14 cellular contexts compared by ENCODE assay signal in genomic region chr5:173395257-173395932, GRCh38.
DNase-seq lines count a peak whose midpoint lies in the region; ATAC-seq and TF ChIP-seq lines count a peak whose summit lies in the region.
"Had no signal": no experiment of that assay in that cellular context is flagged by ENCODE, and none has a peak within 500 bp of the region (broad histone marks: within the 10 kb centered on the region; RNA-seq: fewer than 3 reads in every experiment).

No MANE protein-coding gene starts in this region.

- H3K36me3 Mint-ChIP-seq in activated naive CD8-positive, alpha-beta T cell treated with anti-CD3 and anti-CD28 coated beads, Interleukin-2, amount 50 U/mL, for 24 hours (ENCODE audit: low read depth) = no peaks in the 10 kb centered on the region

- DNase-seq in AG20443 (ENCODE audit: low spot score) = peak; percentile 87
- DNase-seq in coronary artery (ENCODE audit: low spot score) = peak; percentile 62
- peak; percentile 56 for DNase-seq in myocyte (ENCODE audit: low read depth)
- DNase-seq in activated naive CD8-positive, alpha-beta T cell treated with anti-CD3 and anti-CD28 coated beads, Interleukin-2, amount 50 U/mL, for 24 hours = no peak
- DNase-seq in stimulated activated CD4-positive, alpha-beta T cell treated with anti-CD3 and anti-CD28 coated beads, Interleukin-2, amount 100 ng/mL, for 48 hours = no peak
- DNase-seq in cerebellar nuclear complex (lab: John Stamatoyannopoulos, UW) = no peak
- no peak for DNase-seq in esophagus muscularis mucosa (ENCODE audit: extremely low spot score)
- DNase-seq: activated CD8-positive, alpha-beta T cell treated with anti-CD3 and anti-CD28 coated beads, Interleukin-2, amount 10 ng/mL, durations not matched to agents 7 days and 5 days; NCI-H187 treated with DMSO at 0.1 percent for 48 hours; SHP77 treated with DMSO at 0.1 percent for 48 hours; stimulated activated CD4-positive, alpha-beta T cell treated with anti-CD3 and anti-CD28 coated beads, Interleukin-2, amount 100 ng/mL, for 24 hours had no signal

- H3K4me3 ChIP-seq in coronary artery (no peak overlapping the region), esophagus muscularis mucosa (no peak overlapping the region)
- H3K4me3 ChIP-seq: heart left ventricle had no signal

- peak; percentile 9; the same call in 1 of the 2 replicates for TF ChIP-seq RAD21 in Ishikawa (IDR thresholded peaks at IDR 0.05; ENCODE audit: low read depth)

- no peak overlapping the region for H3K4me3 Mint-ChIP-seq in activated naive CD8-positive, alpha-beta T cell treated with anti-CD3 and anti-CD28 coated beads, Interleukin-2, amount 50 U/mL, for 24 hours
- H3K4me3 Mint-ChIP-seq: activated CD8-positive, alpha-beta T cell treated with anti-CD3 and anti-CD28 coated beads, Interleukin-2, amount 10 ng/mL, durations not matched to agents 7 days and 5 days; nephron had no signal

- TF ChIP-seq EP300 in Ishikawa (IDR thresholded peaks at IDR 0.05; ENCODE audit: borderline replicate concordance) (no peak), esophagus muscularis mucosa (IDR thresholded peaks at IDR 0.05) (no peak)

- WGBS in esophagus muscularis mucosa = 58% methylated on average over 6 of the region's 6 CpGs

- intact Hi-C loops in esophagus muscularis mucosa (cut with DNase I) = no loop called here

- H3K4me1 ChIP-seq in esophagus muscularis mucosa = peaks cover 0 to 4% (median 0%) of the 10 kb centered on the region in 4 donors

- no peak overlapping the region for H3K27ac Mint-ChIP-seq in activated naive CD8-positive, alpha-beta T cell treated with anti-CD3 and anti-CD28 coated beads, Interleukin-2, amount 50 U/mL, for 24 hours
- H3K27ac Mint-ChIP-seq: activated CD8-positive, alpha-beta T cell treated with anti-CD3 and anti-CD28 coated beads, Interleukin-2, amount 10 ng/mL, durations not matched to agents 7 days and 5 days; nephron had no signal

- no peaks in the 10 kb centered on the region for H3K4me1 Mint-ChIP-seq in activated naive CD8-positive, alpha-beta T cell treated with anti-CD3 and anti-CD28 coated beads, Interleukin-2, amount 50 U/mL, for 24 hours

- peaks cover 0 to 7% (median 0%) of the 10 kb centered on the region in 4 donors for H3K9me3 ChIP-seq in esophagus muscularis mucosa

- no peaks in the 10 kb centered on the region for H3K36me3 ChIP-seq in esophagus muscularis mucosa
- H3K36me3 ChIP-seq: heart left ventricle had no signal

- peak overlapping the region in 1 of 2 donors; percentile 35 for H3K27ac ChIP-seq in coronary artery
- no peak overlapping the region for H3K27ac ChIP-seq in esophagus muscularis mucosa (replicated peaks in 1 of 4)

- H3K9me3 Mint-ChIP-seq in activated naive CD8-positive, alpha-beta T cell treated with anti-CD3 and anti-CD28 coated beads, Interleukin-2, amount 50 U/mL, for 24 hours = peaks cover 4% of the 10 kb centered on the region

- ATAC-seq in activated naive CD8-positive, alpha-beta T cell treated with anti-CD3 and anti-CD28 coated beads, Interleukin-2, amount 50 U/mL, for 24 hours = no peak
- ATAC-seq: activated CD8-positive, alpha-beta T cell treated with anti-CD3 and anti-CD28 coated beads, Interleukin-2, amount 10 ng/mL, durations not matched to agents 7 days and 5 days had no signal

- H3K27me3 ChIP-seq in esophagus muscularis mucosa = no peaks in the 10 kb centered on the region

- TF ChIP-seq CTCF in coronary artery (IDR thresholded peaks at IDR 0.05) (no peak), esophagus muscularis mucosa (IDR thresholded peaks at IDR 0.05) (peak in 1 of 3 experiments; percentile 7)

- peaks cover 10% of the 10 kb centered on the region for H3K27me3 Mint-ChIP-seq in activated naive CD8-positive, alpha-beta T cell treated with anti-CD3 and anti-CD28 coated beads, Interleukin-2, amount 50 U/mL, for 24 hours

- no peak for TF ChIP-seq POLR2A in esophagus muscularis mucosa (IDR thresholded peaks at IDR 0.05; ENCODE audit: low read depth)

TF ChIP-seq in Ishikawa, 13 proteins besides CTCF, POLR2A, EP300 and RAD21:
- TF ChIP-seq TAF1 (IDR thresholded peaks at IDR 0.05; ENCODE audit: low read depth) (no peak), CREB1 (IDR thresholded peaks at IDR 0.05; ENCODE audit: low read depth) (no peak), EGR1 (IDR thresholded peaks at IDR 0.05) (no peak), FOXM1 (IDR thresholded peaks at IDR 0.05; ENCODE audit: borderline replicate concordance, low read depth) (no peak), NFIC (IDR thresholded peaks at IDR 0.05) (no peak), CEBPB (IDR thresholded peaks at IDR 0.05) (no peak), ZBTB7A (IDR thresholded peaks at IDR 0.05; ENCODE audit: low read depth) (no peak), MAX (IDR thresholded peaks at IDR 0.05) (no peak), YY1 (IDR thresholded peaks at IDR 0.05; ENCODE audit: low read depth) (no peak)
- TF ChIP-seq, protein P1, sequence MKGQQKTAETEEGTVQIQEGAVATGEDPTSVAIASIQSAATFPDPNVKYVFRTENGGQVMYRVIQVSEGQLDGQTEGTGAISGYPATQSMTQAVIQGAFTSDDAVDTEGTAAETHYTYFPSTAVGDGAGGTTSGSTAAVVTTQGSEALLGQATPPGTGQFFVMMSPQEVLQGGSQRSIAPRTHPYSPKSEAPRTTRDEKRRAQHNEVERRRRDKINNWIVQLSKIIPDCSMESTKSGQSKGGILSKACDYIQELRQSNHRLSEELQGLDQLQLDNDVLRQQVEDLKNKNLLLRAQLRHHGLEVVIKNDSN (IDR thresholded peaks at IDR 0.05) = no peak

Comparison
In these comparisons a context has a peak if more than half of its experiments do, and no peak if none do; other contexts are left out.
1. DNase-seq: peak in AG20443 (single experiment), coronary artery (single experiment) and myocyte (single experiment); none in activated naive CD8-positive, alpha-beta T cell treated with anti-CD3 and anti-CD28 coated beads, Interleukin-2, amount 50 U/mL, for 24 hours (single experiment), stimulated activated CD4-positive, alpha-beta T cell treated with anti-CD3 and anti-CD28 coated beads, Interleukin-2, amount 100 ng/mL, for 48 hours (0 of 2), cerebellar nuclear complex (0 of 2) and esophagus muscularis mucosa (single experiment).